Comparison of ENCODE assay signal across 8 cellular contexts in the genomic region with DNA sequence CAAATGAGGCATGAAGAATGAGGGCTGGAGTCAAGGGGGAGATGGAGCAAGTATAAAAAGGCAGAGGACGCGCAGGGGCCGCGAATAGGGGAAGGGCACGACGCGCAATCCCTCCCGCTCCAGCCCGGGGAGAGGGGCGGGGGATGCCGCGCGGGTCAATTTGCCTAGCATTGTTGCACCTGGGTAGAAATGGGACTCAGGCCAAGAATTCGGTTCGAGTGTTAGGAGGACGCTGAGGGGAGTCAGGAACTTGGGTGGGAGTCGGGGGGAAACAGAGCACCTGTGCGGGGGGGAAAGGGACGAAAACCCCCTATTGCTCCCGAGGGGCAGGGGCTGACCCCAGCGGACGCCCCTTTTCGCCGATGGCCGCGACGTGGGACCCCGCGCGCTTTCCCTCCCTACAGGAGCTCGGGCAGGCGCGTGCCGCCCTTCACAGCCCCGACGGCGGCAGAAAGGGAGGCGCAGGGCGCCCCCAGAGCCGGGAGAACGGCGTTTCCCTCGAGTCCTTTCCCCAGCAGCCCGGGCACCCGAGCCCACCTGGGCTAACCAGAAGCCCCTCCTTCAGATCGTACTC. TPM values are rescaled to one million over a fixed set of nuclear protein-coding genes. Genes with fewer than 3 reads are reported as not detected.
DNase-seq lines count a peak whose midpoint lies in the region; ATAC-seq and TF ChIP-seq lines count a peak whose summit lies in the region.

No MANE protein-coding gene starts in this region.

- H3K27ac ChIP-seq in HL-60 (replicated peaks): 0 out of 2 replicates have a peak overlapping the region, but pooled peaks have one; percentile 21
- peak overlapping the region; percentile 69 for H3K27ac ChIP-seq in layer of hippocampus (ENCODE audit: low read depth, low read length)

- ATAC-seq in GM19351 (IDR thresholded peaks at IDR 0.05; ENCODE audit: unreplicated experiment): peak; percentile 21

- H3K27me3 ChIP-seq in HL-60 (ENCODE audit: insufficient read depth, poor library complexity, severe bottlenecking) (peaks cover 6% of the 10 kb centered on the region), layer of hippocampus (ENCODE audit: control insufficient read depth, insufficient read depth, low read length) (no peaks in the 10 kb centered on the region)

- DNase-seq in AG09309 (ENCODE audit: low read depth) (no peak), HL-60 (ENCODE audit: low read depth in 1 of 2, low spot score in 1 of 2) (no peak), SK-MEL-5 (ENCODE audit: low read depth, low spot score) (peak; percentile 8), cardiac fibroblast (ENCODE audit: low read depth in 2 of 2) (no peak), T1000 (lab: John Stamatoyannopoulos, UW) (no peak)
- peak; percentile 35 for DNase-seq in stimulated activated CD4-positive, alpha-beta T cell treated with anti-CD3 and anti-CD28 coated beads, Interleukin-4, amount 100 ng/mL, for 1 hour

- in situ Hi-C loops in SK-MEL-5 (cut with HindIII; ENCODE audit: low pct_unique_long_range_greater_than_20kb, low sequenced_read_pairs): loop anchor here (10.0 kb wide), 1 partner anchor 68 kb away; no protein-coding TSS in a partner anchor

- no peak for TF ChIP-seq CTCF in AG09309 (IDR thresholded peaks at IDR 0.05; ENCODE audit: control insufficient read depth, insufficient read depth, low read depth, low read length, missing control alignments)
- no peak for TF ChIP-seq CTCF in HL-60 (IDR thresholded peaks at IDR 0.05; ENCODE audit: insufficient read depth, low read length)
- TF ChIP-seq CTCF in cardiac fibroblast (IDR thresholded peaks at IDR 0.05; ENCODE audit: low read depth, low read length): peak; percentile 1

- H3K4me3 ChIP-seq in AG09309 (ENCODE audit: control insufficient read depth, low read depth, low read length) (peak overlapping the region; percentile 68), HL-60 (replicated peaks; ENCODE audit: insufficient read depth, low read length) (peak overlapping the region; percentile 67), cardiac fibroblast (replicated peaks in 1 of 2; ENCODE audit: low read depth in 2 of 2, low read length in 2 of 2) (peak overlapping the region; percentile 65 to 77)

RNA-seq across cellular contexts. Expression of a gene that starts 0.4 kb away (rescaled TPM):
- total RNA-seq in SK-MEL-5 (2014; rRNA removed; shearing (Covaris generic)): 1.0 and 1.5 TPM in 2 replicates
- polyA plus RNA-seq in SK-MEL-5 (2015; cell fraction: cytosol; rRNA removed): 1.5 TPM in 2 replicates
- polyA plus RNA-seq in SK-MEL-5 (2015; cell fraction: nucleus; rRNA removed): 0.93 and 1.5 TPM in 2 replicates

Comparison
In these comparisons a context has a peak if more than half of its experiments do, and no peak if none do; other contexts are left out.
1. DNase-seq: peak in SK-MEL-5 (single experiment) and stimulated activated CD4-positive, alpha-beta T cell treated with anti-CD3 and anti-CD28 coated beads, Interleukin-4, amount 100 ng/mL, for 1 hour (single experiment); none in AG09309 (single experiment), HL-60 (0 of 2), cardiac fibroblast (0 of 2) and T1000 (single experiment).
2. Peak in every context shown above with its lines, with median percentiles within 50 percentile points of each other: H3K4me3 ChIP-seq.